Comparison of ENCODE assay signal across 20 cellular contexts in genomic region chr4:8344387-8344786, GRCh38.
A peak's percentile ranks its signal among the peaks of the same experiment; 100 is the strongest.
DNase-seq lines count a peak whose midpoint lies in the region; FAIRE-seq and TF ChIP-seq lines count a peak whose summit lies in the region.
"Had no signal": no experiment of that assay in that cellular context is flagged by ENCODE, and none has a peak within 500 bp of the region (broad histone marks: within the 10 kb centered on the region; RNA-seq: fewer than 3 reads in every experiment).

No MANE protein-coding gene starts in this region.

- H3K27ac ChIP-seq in kidney (ENCODE audit: low read depth in 2 of 2, low read length in 2 of 2) (no peak overlapping the region), rectal smooth muscle tissue (ENCODE audit: low read depth, low read length) (peak overlapping the region; percentile 0), Karpas-422 (ENCODE audit: low read length) (no peak overlapping the region)
- H3K27ac ChIP-seq in effector memory CD4-positive, alpha-beta T cell (ENCODE audit: insufficient read depth, low read length, poor library complexity, severe bottlenecking): no peak overlapping the region
- H3K27ac ChIP-seq: BLaER1, RWPE1 had no signal

- intact Hi-C loops in kidney (cut with DNase I): no loop called here

- no peaks in the 10 kb centered on the region for H3K79me2 ChIP-seq in Karpas-422 (ENCODE audit: low read length)

- H3K4me2 ChIP-seq in Karpas-422 (ENCODE audit: low read depth, low read length, poor library complexity, severe bottlenecking): no peak overlapping the region
- H3K4me2 ChIP-seq: BLaER1, GM23338 had no signal

- no peak overlapping the region for H2AFZ ChIP-seq in Karpas-422 (ENCODE audit: low read length)
- H2AFZ ChIP-seq: GM23338 had no signal

- H3K9me2 ChIP-seq in Karpas-422 (replicated peaks; ENCODE audit: insufficient read depth, low read length): no peaks in the 10 kb centered on the region

- H3K4me1 ChIP-seq in kidney (ENCODE audit: control insufficient read depth in 1 of 2, insufficient read depth in 1 of 2, low read depth in 1 of 2, low read length in 2 of 2) (peaks cover 5 to 14% of the 10 kb centered on the region in 2 donors), rectal smooth muscle tissue (ENCODE audit: control insufficient read depth, insufficient read depth, low read length) (peaks cover 21% of the 10 kb centered on the region), Karpas-422 (ENCODE audit: low read length) (no peaks in the 10 kb centered on the region)
- H3K4me1 ChIP-seq in effector memory CD4-positive, alpha-beta T cell (ENCODE audit: control insufficient read depth, insufficient read depth, low read length, poor library complexity, severe bottlenecking): no peaks in the 10 kb centered on the region

- H4K20me1 ChIP-seq in Karpas-422 (ENCODE audit: insufficient read depth, low read depth, low read length): no peaks in the 10 kb centered on the region
- H4K20me1 ChIP-seq: BLaER1 had no signal

- peak; percentile 36 for DNase-seq in activated effector memory CD4-positive, alpha-beta T cell treated with anti-CD3 and anti-CD28 coated beads, Interleukin-2, amount 50 U/mL, for 16 hours
- no peak for DNase-seq in activated effector memory CD4-positive, alpha-beta T cell treated with Interleukin-2 at 50 U/mL for 16 hours
- DNase-seq in kidney (peak; percentile 51), medulla oblongata (ENCODE audit: extremely low spot score) (no peak), NCI-H1092 treated with DMSO at 0.1 percent for 48 hours (lab: John Stamatoyannopoulos, UW) (no peak), Karpas-422 (no peak)
- DNase-seq in effector memory CD4-positive, alpha-beta T cell: no peak
- DNase-seq: 8988T; CD8-positive, alpha-beta memory T cell; DND-41; NCI-H1105; NCI-H1694; NCI-H510A treated with DMSO at 0.1 percent for 48 hours; NCI-H82; PC-3 had no signal

- no peaks in the 10 kb centered on the region for H3K36me3 ChIP-seq in kidney (ENCODE audit: control insufficient read depth in 1 of 2, insufficient read depth in 2 of 2, low read length in 2 of 2)
- no peaks in the 10 kb centered on the region for H3K36me3 ChIP-seq in rectal smooth muscle tissue (ENCODE audit: control insufficient read depth, insufficient read depth, low read length)
- H3K36me3 ChIP-seq in Karpas-422 (ENCODE audit: insufficient read depth, low read length): no peaks in the 10 kb centered on the region
- no peaks in the 10 kb centered on the region for H3K36me3 ChIP-seq in effector memory CD4-positive, alpha-beta T cell (ENCODE audit: control insufficient read depth, insufficient read depth, low read length)
- H3K36me3 ChIP-seq: BLaER1 had no signal

- H3K4me3 ChIP-seq in kidney (ENCODE audit: low read length in 2 of 2) (no peak overlapping the region), rectal smooth muscle tissue (ENCODE audit: low read length) (no peak overlapping the region), Karpas-422 (ENCODE audit: low read length) (no peak overlapping the region)
- H3K4me3 ChIP-seq in effector memory CD4-positive, alpha-beta T cell (ENCODE audit: insufficient read depth, low read depth, low read length, poor library complexity, severe bottlenecking): no peak overlapping the region
- H3K4me3 ChIP-seq: BLaER1, GM23338 had no signal

- H3K9me3 ChIP-seq in kidney (ENCODE audit: control insufficient read depth in 1 of 2, low read length in 2 of 2) (no peaks in the 10 kb centered on the region), Karpas-422 (ENCODE audit: low read length) (no peaks in the 10 kb centered on the region)
- no peaks in the 10 kb centered on the region for H3K9me3 ChIP-seq in effector memory CD4-positive, alpha-beta T cell (ENCODE audit: control insufficient read depth, low read length)

- H3K9ac ChIP-seq in kidney (ENCODE audit: low read length in 2 of 2): no peak overlapping the region
- no peak overlapping the region for H3K9ac ChIP-seq in rectal smooth muscle tissue (ENCODE audit: low read length)
- no peak overlapping the region for H3K9ac ChIP-seq in Karpas-422 (ENCODE audit: low read length)
- H3K9ac ChIP-seq: BLaER1 had no signal

- TF ChIP-seq CTCF in kidney (IDR thresholded peaks at IDR 0.05; ENCODE audit: borderline replicate concordance, extremely low read depth, insufficient read depth): no peak

- FAIRE-seq in kidney (lab: Jason Lieb, UNC): no peak
- FAIRE-seq: G401.6 had no signal

- H3K27me3 ChIP-seq in rectal smooth muscle tissue (ENCODE audit: control insufficient read depth, insufficient read depth, low read length): no peaks in the 10 kb centered on the region
- H3K27me3 ChIP-seq in Karpas-422 (ENCODE audit: low read length): no peaks in the 10 kb centered on the region
- H3K27me3 ChIP-seq in effector memory CD4-positive, alpha-beta T cell (replicated peaks; ENCODE audit: control insufficient read depth, insufficient read depth, low read length, poor library complexity, severe bottlenecking): no peaks in the 10 kb centered on the region

Comparison
In these comparisons a context has a peak if more than half of its experiments do, and no peak if none do; other contexts are left out.
1. DNase-seq: peak in activated effector memory CD4-positive, alpha-beta T cell treated with anti-CD3 and anti-CD28 coated beads, Interleukin-2, amount 50 U/mL, for 16 hours (single experiment) and kidney (single experiment); none in activated effector memory CD4-positive, alpha-beta T cell treated with Interleukin-2 at 50 U/mL for 16 hours (single experiment), medulla oblongata (single experiment), NCI-H1092 treated with DMSO at 0.1 percent for 48 hours (single experiment), Karpas-422 (single experiment) and effector memory CD4-positive, alpha-beta T cell (0 of 3).